ENCODE assay signal across 10 cellular contexts in the genomic region with DNA sequence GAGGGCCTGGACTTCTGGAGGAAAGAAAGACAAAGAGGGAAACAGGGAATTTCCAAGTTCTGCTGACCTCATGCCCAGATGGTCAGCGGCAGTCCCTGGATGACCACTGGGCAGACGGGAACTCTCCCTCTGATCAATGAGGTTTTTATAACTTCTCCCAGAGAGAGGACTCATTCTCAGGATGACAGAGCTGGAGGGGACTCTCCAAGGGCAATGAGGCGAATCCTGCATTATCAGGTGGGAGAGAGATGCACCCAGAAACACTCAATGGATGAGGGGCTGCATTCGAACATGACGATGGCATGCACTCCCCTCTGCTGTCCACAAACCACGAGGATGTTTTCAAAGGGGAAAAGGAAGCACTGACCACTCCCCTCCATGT. TPM values are rescaled to one million over a fixed set of nuclear protein-coding genes. Genes with fewer than 3 reads are reported as not detected.
DNase-seq lines count a peak whose midpoint lies in the region; ATAC-seq and TF ChIP-seq lines count a peak whose summit lies in the region.
"Had no signal": no experiment of that assay in that cellular context is flagged by ENCODE, and none has a peak within 500 bp of the region (broad histone marks: within the 10 kb centered on the region; RNA-seq: fewer than 3 reads in every experiment).

No MANE protein-coding gene starts in this region.

- peaks cover 33% of the 10 kb centered on the region for H3K4me1 ChIP-seq in testis

- no peaks in the 10 kb centered on the region for H3K27me3 ChIP-seq in testis

- H3K9me3 Mint-ChIP-seq in activated T-helper 2 cell treated with anti-CD3 and anti-CD28 coated beads, Interferon-gamma antibody, Interleukin-2, Interleukin-4, amounts not matched to agents 10 μg/mL and 5 μg/mL and 100 μg/mL, durations not matched to agents 14 hours and 24 hours and 36 hours: no peaks in the 10 kb centered on the region
- H3K9me3 Mint-ChIP-seq in natural killer cell treated with Interleukin-12 subunit alpha and Interleukin-12 subunit beta and Interleukin-15 and Interleukin-18, amount 100 ng/mL, for 72 hours: no peaks in the 10 kb centered on the region

- no peaks in the 10 kb centered on the region for H3K27me3 Mint-ChIP-seq in activated T-helper 2 cell treated with anti-CD3 and anti-CD28 coated beads, Interferon-gamma antibody, Interleukin-2, Interleukin-4, amounts not matched to agents 10 μg/mL and 5 μg/mL and 100 μg/mL, durations not matched to agents 14 hours and 24 hours and 36 hours (ENCODE audit: low read depth)
- H3K27me3 Mint-ChIP-seq in natural killer cell treated with Interleukin-12 subunit alpha and Interleukin-12 subunit beta and Interleukin-15 and Interleukin-18, amount 100 ng/mL, for 72 hours: no peaks in the 10 kb centered on the region

- no peak for TF ChIP-seq CTCF in testis (IDR thresholded peaks at IDR 0.05)

- H3K4me3 Mint-ChIP-seq in activated T-helper 2 cell treated with anti-CD3 and anti-CD28 coated beads, Interferon-gamma antibody, Interleukin-2, Interleukin-4, amounts not matched to agents 10 μg/mL and 5 μg/mL and 100 μg/mL, durations not matched to agents 14 hours and 24 hours and 36 hours (ENCODE audit: low read depth): peak overlapping the region; percentile 57
- H3K4me3 Mint-ChIP-seq in natural killer cell treated with Interleukin-12 subunit alpha and Interleukin-12 subunit beta and Interleukin-15 and Interleukin-18, amount 100 ng/mL, for 72 hours: peak overlapping the region; percentile 17

- TF ChIP-seq POLR2A in testis (IDR thresholded peaks at IDR 0.05): no peak

- peaks cover 89% of the 10 kb centered on the region for H3K4me1 Mint-ChIP-seq in activated T-helper 2 cell treated with anti-CD3 and anti-CD28 coated beads, Interferon-gamma antibody, Interleukin-2, Interleukin-4, amounts not matched to agents 10 μg/mL and 5 μg/mL and 100 μg/mL, durations not matched to agents 14 hours and 24 hours and 36 hours (ENCODE audit: low read depth)
- peaks cover 64% of the 10 kb centered on the region in 2 donors for H3K4me1 Mint-ChIP-seq in natural killer cell treated with Interleukin-12 subunit alpha and Interleukin-12 subunit beta and Interleukin-15 and Interleukin-18, amount 100 ng/mL, for 72 hours (ENCODE audit: low read depth in 2 of 2)

- peak; percentile 38 for ATAC-seq in HG02610 (IDR thresholded peaks at IDR 0.05; ENCODE audit: unreplicated experiment)
- ATAC-seq in natural killer cell treated with Interleukin-12 subunit alpha and Interleukin-12 subunit beta and Interleukin-15 and Interleukin-18, amount 100 ng/mL, for 72 hours: no peak
- ATAC-seq in HG03045 (IDR thresholded peaks at IDR 0.05; ENCODE audit: unreplicated experiment): no peak

- 34 to 55% methylated on average over 5 to 6 of the region's 6 CpGs for WGBS in testis, 2 donors

- no peaks in the 10 kb centered on the region for H3K9me3 ChIP-seq in testis

- intact Hi-C loops in activated T-helper 2 cell treated with anti-CD3 and anti-CD28 coated beads, Interferon-gamma antibody, Interleukin-2, Interleukin-4, amounts not matched to agents 10 μg/mL and 5 μg/mL and 100 μg/mL, durations not matched to agents 14 hours and 24 hours and 36 hours (cut with micrococcal nuclease): loop anchor here (2.0 kb wide), 2 partner anchors 27 to 85 kb away; no protein-coding TSS in a partner anchor
- intact Hi-C loops in testis (cut with DNase I; ENCODE audit: low total_unique reads): no loop called here

- peak overlapping the region; percentile 89 for H3K27ac Mint-ChIP-seq in activated T-helper 2 cell treated with anti-CD3 and anti-CD28 coated beads, Interferon-gamma antibody, Interleukin-2, Interleukin-4, amounts not matched to agents 10 μg/mL and 5 μg/mL and 100 μg/mL, durations not matched to agents 14 hours and 24 hours and 36 hours
- H3K27ac Mint-ChIP-seq in natural killer cell treated with Interleukin-12 subunit alpha and Interleukin-12 subunit beta and Interleukin-15 and Interleukin-18, amount 100 ng/mL, for 72 hours: peak overlapping the region; percentile 51 to 80

- H3K4me3 ChIP-seq in testis: no peak overlapping the region

- DNase-seq in ELR (ENCODE audit: low read depth): peak; percentile 43
- DNase-seq in activated T-helper 2 cell treated with anti-CD3 and anti-CD28 coated beads, Interferon-gamma antibody, Interleukin-2, Interleukin-4, amounts not matched to agents 10 μg/mL and 5 μg/mL and 100 μg/mL, durations not matched to agents 14 hours and 24 hours and 36 hours (ENCODE audit: low spot score): no peak
- DNase-seq in natural killer cell treated with Interleukin-12 subunit alpha and Interleukin-12 subunit beta and Interleukin-15 and Interleukin-18, amount 100 ng/mL, for 72 hours (ENCODE audit: low spot score): no peak
- DNase-seq in testis: no peak
- DNase-seq in mesenteric fat pad (ENCODE audit: low spot score): no peak
- no peak for DNase-seq in NCI-H2107 treated with DMSO at 0.1 percent for 48 hours (lab: John Stamatoyannopoulos, UW; ENCODE audit: unreplicated experiment)
- DNase-seq: NCI-H748 treated with DMSO at 0.1 percent for 48 hours had no signal

- no peak overlapping the region for H3K27ac ChIP-seq in testis
- H3K27ac ChIP-seq: HL-60 had no signal

- H3K36me3 Mint-ChIP-seq in activated T-helper 2 cell treated with anti-CD3 and anti-CD28 coated beads, Interferon-gamma antibody, Interleukin-2, Interleukin-4, amounts not matched to agents 10 μg/mL and 5 μg/mL and 100 μg/mL, durations not matched to agents 14 hours and 24 hours and 36 hours (ENCODE audit: low read depth): peaks cover 95% of the 10 kb centered on the region
- no peaks in the 10 kb centered on the region for H3K36me3 Mint-ChIP-seq in natural killer cell treated with Interleukin-12 subunit alpha and Interleukin-12 subunit beta and Interleukin-15 and Interleukin-18, amount 100 ng/mL, for 72 hours

- H3K36me3 ChIP-seq in testis (ENCODE audit: low read depth, missing control alignments): no peaks in the 10 kb centered on the region

RNA-seq across cellular contexts. Expression of gene TNIP1, which starts 12.7 kb away (rescaled TPM):
- total RNA-seq in activated T-helper 2 cell treated with anti-CD3 and anti-CD28 coated beads, Interferon-gamma antibody, Interleukin-2, Interleukin-4, amounts not matched to agents 10 μg/mL and 5 μg/mL and 100 μg/mL, durations not matched to agents 14 hours and 24 hours and 36 hours: 473 and 477 TPM in 2 replicates
- total RNA-seq in natural killer cell treated with Interleukin-12 subunit alpha and Interleukin-12 subunit beta and Interleukin-15 and Interleukin-18, amount 100 ng/mL, for 72 hours: 100 to 1,000 TPM; 154 to 260 TPM
- total RNA-seq in testis: 10 to 100 TPM; 48.4 to 58.3 TPM
- 43.5 TPM for polyA plus RNA-seq in testis (ENCODE audit: insufficient read depth, low read depth, low replicate concordance)
- 285 TPM for total RNA-seq in mesenteric fat pad

RNA-seq across cellular contexts. Expression of gene GPX3, which starts 47.8 kb away (rescaled TPM):
- 0.46 TPM in 1 of 2 replicates, not detected in the other for total RNA-seq in activated T-helper 2 cell treated with anti-CD3 and anti-CD28 coated beads, Interferon-gamma antibody, Interleukin-2, Interleukin-4, amounts not matched to agents 10 μg/mL and 5 μg/mL and 100 μg/mL, durations not matched to agents 14 hours and 24 hours and 36 hours
- not detected for total RNA-seq in natural killer cell treated with Interleukin-12 subunit alpha and Interleukin-12 subunit beta and Interleukin-15 and Interleukin-18, amount 100 ng/mL, for 72 hours
- 100 to 1,000 TPM; 216 to 224 TPM for total RNA-seq in testis
- polyA plus RNA-seq in testis (ENCODE audit: insufficient read depth, low read depth, low replicate concordance): 119 TPM
- total RNA-seq in mesenteric fat pad: 4,437 TPM

Comparison
In these comparisons a context has a peak if more than half of its experiments do, and no peak if none do; other contexts are left out.
1. RNA of gene GPX3, which starts 47.8 kb away (total RNA-seq): 4,437 TPM in mesenteric fat pad (single experiment) and 216 to 224 TPM in testis; not detected in natural killer cell treated with Interleukin-12 subunit alpha and Interleukin-12 subunit beta and Interleukin-15 and Interleukin-18, amount 100 ng/mL, for 72 hours and 0.46 TPM in activated T-helper 2 cell treated with anti-CD3 and anti-CD28 coated beads, Interferon-gamma antibody, Interleukin-2, Interleukin-4, amounts not matched to agents 10 μg/mL and 5 μg/mL and 100 μg/mL, durations not matched to agents 14 hours and 24 hours and 36 hours; every median in the first group is over 100 times any median in the second.